In genomic region chr4:110589297-110589696, GRCh38 we compare ENCODE assay signal across 15 cellular contexts.
DNase-seq lines count a peak whose midpoint lies in the region; ATAC-seq, FAIRE-seq and TF ChIP-seq lines count a peak whose summit lies in the region.
"Had no signal": no experiment of that assay in that cellular context is flagged by ENCODE, and none has a peak within 500 bp of the region (broad histone marks: within the 10 kb centered on the region; RNA-seq: fewer than 3 reads in every experiment).

No MANE protein-coding gene starts in this region.

- FAIRE-seq in G401.6 (lab: Jason Lieb, UNC) (peak; percentile 34), RCC 7860 (lab: Jason Lieb, UNC) (peak; percentile 78)

- no peak overlapping the region for H3K4me3 ChIP-seq in fibroblast of pulmonary artery (replicated peaks; ENCODE audit: low read depth, low read length)
- H3K4me3 ChIP-seq: ovary had no signal

- no peak for ATAC-seq in GM18502 (IDR thresholded peaks at IDR 0.05; ENCODE audit: poor library complexity, unreplicated experiment)
- ATAC-seq: activated CD8-positive, alpha-beta T cell treated with anti-CD3 and anti-CD28 coated beads, Interleukin-2, amount 10 ng/mL, durations not matched to agents 7 days and 5 days; stimulated activated memory B cell treated with anti-CD40 and anti-IgM and Interleukin-4, amounts not matched to agents 10 μg/mL and 1 μg/mL and 100 μg/mL, for 72 hours had no signal

- DNase-seq in RCC 7860 (ENCODE audit: low spot score) (peak; percentile 30), fibroblast of pulmonary artery (ENCODE audit: low read depth) (peak; percentile 19), nucleus accumbens (lab: John Stamatoyannopoulos, UW) (no peak), retina (no peak)
- DNase-seq in activated CD4-positive, alpha-beta T cell treated with anti-CD3 and anti-CD28 coated beads, Interleukin-2, amount 50 U/mL, for 4 hours: no peak
- DNase-seq: activated CD8-positive, alpha-beta T cell treated with anti-CD3 and anti-CD28 coated beads, Interleukin-2, amount 10 ng/mL, durations not matched to agents 7 days and 5 days; GDM1; NCI-H82; ovary; stimulated activated CD4-positive, alpha-beta T cell treated with anti-CD3 and anti-CD28 coated beads, Interleukin-1b, Interleukin-23, amount 100 ng/mL, for 48 hours; T-helper 1 cell had no signal

- no peak overlapping the region for H3K27ac ChIP-seq in 22Rv1
- H3K27ac ChIP-seq: ovary had no signal

- TF ChIP-seq CTCF in 22Rv1 (IDR thresholded peaks at IDR 0.05): peak; percentile 57
- peak; percentile 31 for TF ChIP-seq CTCF in fibroblast of pulmonary artery (IDR thresholded peaks at IDR 0.05; ENCODE audit: low read length, missing control alignments)

Comparison
In these comparisons a context has a peak if more than half of its experiments do, and no peak if none do; other contexts are left out.
1. DNase-seq: peak in RCC 7860 (single experiment) and fibroblast of pulmonary artery (single experiment); none in nucleus accumbens (0 of 56), activated CD4-positive, alpha-beta T cell treated with anti-CD3 and anti-CD28 coated beads, Interleukin-2, amount 50 U/mL, for 4 hours (0 of 2) and retina (single experiment).